1 cellular context compared by ENCODE assay signal in genomic region chr3:61190205-61190604, GRCh38.
TF ChIP-seq lines count a peak whose summit lies in the region.
"Not testable (repeated sequence)": the region's sequence is repeated elsewhere in the genome, so short reads cannot be mapped to it uniquely, and the experiment has no call there.

No MANE protein-coding gene starts in this region.

- H3K4me3 ChIP-seq in HEK293 (ENCODE audit: low read depth, low read length), result not testable (repeated sequence)

- CTCF ChIA-PET in HEK293 (lab: Yijun Ruan, JAX), result not testable (repeated sequence)

- H3K9me3 ChIP-seq in HEK293 (ENCODE audit: control insufficient read depth, insufficient read depth, low read depth, low read length), result not testable (repeated sequence)

- H3K4me1 ChIP-seq in HEK293 (ENCODE audit: control insufficient read depth, insufficient read depth, low read length), result not testable (repeated sequence)

- POLR2A ChIA-PET in HEK293 (lab: Yijun Ruan, JAX), result not testable (repeated sequence)

- not testable (repeated sequence) for H3K36me3 ChIP-seq in HEK293 (ENCODE audit: control insufficient read depth in 2 of 2, insufficient read depth in 1 of 2, low read length in 2 of 2)

- TF ChIP-seq CTCF in HEK293 (tag by site-specific recombination; IDR thresholded peaks at IDR 0.05), result not testable (repeated sequence)

- H3K27ac ChIP-seq in HEK293 (ENCODE audit: extremely low read depth, low read depth, low read length), result not testable (repeated sequence)

TF ChIP-seq in HEK293, 187 proteins besides CTCF, POLR2A, EP300 and RAD21:
- peak; percentile 84 for TF ChIP-seq SCRT2 (tag by site-specific recombination; IDR thresholded peaks at IDR 0.05)
- TF ChIP-seq SCRT1 (tag by site-specific recombination; IDR thresholded peaks at IDR 0.05; ENCODE audit: borderline replicate concordance), result peak; percentile 52; the same call in 1 of the 2 replicates
